In genomic region chr13:98653471-98653985, GRCh38 we compare ENCODE assay signal across 8 cellular contexts.
A peak's percentile ranks its signal among the peaks of the same experiment; 100 is the strongest.
DNase-seq lines count a peak whose midpoint lies in the region; ATAC-seq and TF ChIP-seq lines count a peak whose summit lies in the region.

No MANE protein-coding gene starts in this region.

- peak; percentile 96 for TF ChIP-seq CTCF in AG10803 (conservative IDR thresholded peaks at IDR 0.05; ENCODE audit: low read length)

- ATAC-seq in GM18868 (IDR thresholded peaks at IDR 0.05; ENCODE audit: unreplicated experiment): peak; percentile 90
- ATAC-seq in HG03103 (IDR thresholded peaks at IDR 0.05; ENCODE audit: low read depth, unreplicated experiment): peak; percentile 78
- peak; percentile 99 for ATAC-seq in left lobe of liver

- peak; percentile 67 for DNase-seq in AG10803 (ENCODE audit: low read depth)
- peak; percentile 71 for DNase-seq in NCI-H2196 (lab: John Stamatoyannopoulos, UW; ENCODE audit: unreplicated experiment)
- DNase-seq in activated CD4-positive, alpha-beta T cell treated with anti-CD3 and anti-CD28 coated beads for 24 hours (ENCODE audit: low read depth in 2 of 2): peak; percentile 62
- DNase-seq in cerebellum (ENCODE audit: low spot score): peak; percentile 80
- DNase-seq in left lobe of liver (ENCODE audit: low spot score): peak; percentile 82
- DNase-seq in stimulated activated CD4-positive, alpha-beta T cell treated with anti-CD3 and anti-CD28 coated beads, Interleukin-4, amount 100 ng/mL, for 24 hours: peak; percentile 78

- no peak overlapping the region for H3K4me3 ChIP-seq in AG10803 (ENCODE audit: low read length)
